Comparison of ENCODE assay signal across 24 cellular contexts in genomic region chr21:37765501-37765900, GRCh38.
"Had no signal": no experiment of that assay in that cellular context is flagged by ENCODE, and none has a peak within 500 bp of the region (broad histone marks: within the 10 kb centered on the region; RNA-seq: fewer than 3 reads in every experiment).

No MANE protein-coding gene starts in this region.

- H3K27ac Mint-ChIP-seq: naive thymus-derived CD8-positive, alpha-beta T cell; nephron progenitor cell; stimulated activated memory B cell treated with anti-CD40 and anti-IgM and Interleukin-4, amounts not matched to agents 10 μg/mL and 1 μg/mL and 100 μg/mL, for 72 hours had no signal

- H3K36me3 Mint-ChIP-seq: naive thymus-derived CD8-positive, alpha-beta T cell; stimulated activated memory B cell treated with anti-CD40 and anti-IgM and Interleukin-4, amounts not matched to agents 10 μg/mL and 1 μg/mL and 100 μg/mL, for 72 hours had no signal

- H3K9me3 Mint-ChIP-seq: naive thymus-derived CD8-positive, alpha-beta T cell had no signal

- H3K9me3 ChIP-seq: esophagus muscularis mucosa, left lung, ovary, psoas muscle, sigmoid colon, testis, tibial artery, upper lobe of left lung had no signal

- H3K36me3 ChIP-seq: esophagus muscularis mucosa, left lung, ovary, sigmoid colon, tibial artery, upper lobe of left lung had no signal

- H3K4me3 ChIP-seq: coronary artery, esophagus muscularis mucosa, left lung, ovary, psoas muscle, sigmoid colon, testis, tibial artery, upper lobe of left lung had no signal

- H3K4me3 Mint-ChIP-seq: naive thymus-derived CD8-positive, alpha-beta T cell; nephron progenitor cell; stimulated activated memory B cell treated with anti-CD40 and anti-IgM and Interleukin-4, amounts not matched to agents 10 μg/mL and 1 μg/mL and 100 μg/mL, for 72 hours had no signal

- DNase-seq: dermis blood vessel endothelial cell; effector memory CD4-positive, alpha-beta T cell; head of caudate nucleus; kidney; left lung; mesendoderm; midbrain; naive thymus-derived CD8-positive, alpha-beta T cell; nephron progenitor cell; nucleus accumbens; ovary; psoas muscle; right cardiac atrium; sigmoid colon; stimulated activated CD4-positive, alpha-beta T cell treated with anti-CD3 and anti-CD28 coated beads, Interleukin-2, amount 100 ng/mL, for 24 hours; stimulated activated CD4-positive, alpha-beta T cell treated with anti-CD3 and anti-CD28 coated beads, Interleukin-4, amount 100 ng/mL, for 4 hours; stimulated activated naive CD8-positive, alpha-beta T cell treated with anti-CD3 and anti-CD28 coated beads, Interleukin-15, Interleukin-2, amounts not matched to agents 100 U/mL and 50 U/mL, for 24 hours; substantia nigra; testis; tibial artery; upper lobe of left lung had no signal

- H3K27ac ChIP-seq: coronary artery, esophagus muscularis mucosa, left lung, ovary, psoas muscle, sigmoid colon, testis, tibial artery, upper lobe of left lung had no signal

- ATAC-seq: left lung; naive thymus-derived CD8-positive, alpha-beta T cell; psoas muscle; right cardiac atrium; stimulated activated memory B cell treated with anti-CD40 and anti-IgM and Interleukin-4, amounts not matched to agents 10 μg/mL and 1 μg/mL and 100 μg/mL, for 72 hours; stimulated activated naive CD8-positive, alpha-beta T cell treated with anti-CD3 and anti-CD28 coated beads, Interleukin-15, Interleukin-2, amounts not matched to agents 100 U/mL and 50 U/mL, for 24 hours had no signal

- H3K27me3 Mint-ChIP-seq: stimulated activated memory B cell treated with anti-CD40 and anti-IgM and Interleukin-4, amounts not matched to agents 10 μg/mL and 1 μg/mL and 100 μg/mL, for 72 hours had no signal

- H3K4me1 Mint-ChIP-seq: nephron progenitor cell; stimulated activated memory B cell treated with anti-CD40 and anti-IgM and Interleukin-4, amounts not matched to agents 10 μg/mL and 1 μg/mL and 100 μg/mL, for 72 hours had no signal

- H3K27me3 ChIP-seq: esophagus muscularis mucosa, left lung, ovary, sigmoid colon, testis, tibial artery, upper lobe of left lung had no signal

- H3K4me1 ChIP-seq: esophagus muscularis mucosa, left lung, psoas muscle, sigmoid colon, testis, tibial artery, upper lobe of left lung had no signal
